ENCODE assay signal across 14 cellular contexts in genomic region chr17:76998839-76999238, GRCh38.
DNase-seq lines count a peak whose midpoint lies in the region; ATAC-seq and TF ChIP-seq lines count a peak whose summit lies in the region.
"Had no signal": no experiment of that assay in that cellular context is flagged by ENCODE, and none has a peak within 500 bp of the region (broad histone marks: within the 10 kb centered on the region; RNA-seq: fewer than 3 reads in every experiment).

No MANE protein-coding gene starts in this region.

- H2BK120ac ChIP-seq in neuronal stem cell (ENCODE audit: low read depth, low read length) = no peak overlapping the region

- H3K4me3 Mint-ChIP-seq in activated CD4-positive, alpha-beta T cell treated with anti-CD3 and anti-CD28 coated beads for 36 hours = peak overlapping the region; percentile 34
- H3K4me3 Mint-ChIP-seq in activated T-helper 17 cell treated with anti-CD3 and anti-CD28 coated beads, Interleukin-2, amount 50 U/mL, for 72 hours = peak overlapping the region; percentile 77
- H3K4me3 Mint-ChIP-seq: type B pancreatic cell had no signal

- H3K4me3 ChIP-seq in MM.1S (ENCODE audit: low read length) (peak overlapping the region; percentile 39), neuronal stem cell (ENCODE audit: low read length in 2 of 2) (no peak overlapping the region)
- H3K4me3 ChIP-seq: body of pancreas, dorsolateral prefrontal cortex, left lung had no signal

- H2BK12ac ChIP-seq in neuronal stem cell (ENCODE audit: low read length) = peak overlapping the region; percentile 23

- peak overlapping the region; percentile 88 for H3K18ac ChIP-seq in neuronal stem cell (ENCODE audit: low read length)

- DNase-seq in activated CD4-positive, alpha-beta T cell treated with anti-CD3 and anti-CD28 coated beads for 36 hours = peak; percentile 8
- DNase-seq in activated CD4-positive, alpha-beta T cell treated with anti-CD3 and anti-CD28 coated beads, Interleukin-2, amount 50 U/mL, for 48 hours = no peak
- peak; percentile 28 for DNase-seq in MM.1S
- DNase-seq in neuronal stem cell (ENCODE audit: low spot score) = no peak
- DNase-seq in hypothalamus (lab: John Stamatoyannopoulos, UW) = no peak
- no peak for DNase-seq in COLO668 (lab: John Stamatoyannopoulos, UW; ENCODE audit: unreplicated experiment)
- DNase-seq in Kasumi-1 (lab: John Stamatoyannopoulos, UW) = no peak
- DNase-seq: 8988T, dorsolateral prefrontal cortex, left lung had no signal

- H3K4me1 ChIP-seq in MM.1S (ENCODE audit: low read length) (peaks cover 20% of the 10 kb centered on the region), neuronal stem cell (ENCODE audit: control insufficient read depth in 2 of 2, insufficient read depth in 1 of 2, low read depth in 1 of 2, low read length in 2 of 2) (peaks cover 43 to 46% of the 10 kb centered on the region in 2 donors)
- H3K4me1 ChIP-seq: body of pancreas, left lung had no signal

- H4K8ac ChIP-seq in neuronal stem cell (ENCODE audit: low read depth, low read length) = no peak overlapping the region

- no peak overlapping the region for H3K23ac ChIP-seq in neuronal stem cell (ENCODE audit: low read depth, low read length, poor library complexity)

- no peaks in the 10 kb centered on the region for H4K20me1 ChIP-seq in MM.1S (ENCODE audit: insufficient read depth, low read length)

- H3K36me3 ChIP-seq in MM.1S (replicated peaks; ENCODE audit: insufficient read depth, low read length) (no peaks in the 10 kb centered on the region), neuronal stem cell (replicated peaks in 1 of 2; ENCODE audit: control insufficient read depth in 2 of 2, insufficient read depth in 2 of 2, low read length in 2 of 2) (no peaks in the 10 kb centered on the region)
- H3K36me3 ChIP-seq: left lung had no signal

- H3K4ac ChIP-seq in neuronal stem cell (ENCODE audit: low read length) = no peak overlapping the region

- no peak overlapping the region for H3K14ac ChIP-seq in neuronal stem cell (ENCODE audit: low read length)

- H3K79me1 ChIP-seq in neuronal stem cell (ENCODE audit: low read depth, low read length) = no peaks in the 10 kb centered on the region

- peaks cover 48% of the 10 kb centered on the region for H3K4me1 Mint-ChIP-seq in activated CD4-positive, alpha-beta T cell treated with anti-CD3 and anti-CD28 coated beads for 36 hours
- peaks cover 24% of the 10 kb centered on the region for H3K4me1 Mint-ChIP-seq in activated T-helper 17 cell treated with anti-CD3 and anti-CD28 coated beads, Interleukin-2, amount 50 U/mL, for 72 hours

- H3K4me2 ChIP-seq in MM.1S (ENCODE audit: low read depth, low read length) (peak overlapping the region; percentile 67), neuronal stem cell (ENCODE audit: insufficient read depth, low read length, poor library complexity, severe bottlenecking) (no peak overlapping the region)

- H3K27ac ChIP-seq in MM.1S (ENCODE audit: low read length) (peak overlapping the region; percentile 79), neuronal stem cell (replicated peaks; ENCODE audit: low read length) (no peak overlapping the region)
- H3K27ac ChIP-seq: body of pancreas, dorsolateral prefrontal cortex, left lung, VCaP had no signal

- no CpG with 5 or more reads among the region's 8 CpGs for WGBS in neuronal stem cell (ENCODE audit: extremely low coverage in 2 of 2, insufficient read length in 2 of 2, insufficient replicate concordance in 1 of 2), 2 donors

- ATAC-seq in activated CD4-positive, alpha-beta T cell treated with anti-CD3 and anti-CD28 coated beads for 36 hours = no peak
- no peak for ATAC-seq in activated T-helper 17 cell treated with anti-CD3 and anti-CD28 coated beads, Interleukin-2, amount 50 U/mL, for 72 hours (replicated peaks)
- ATAC-seq: body of pancreas, left lung had no signal

- intact Hi-C loops in activated CD4-positive, alpha-beta T cell treated with anti-CD3 and anti-CD28 coated beads for 36 hours (cut with DNase I, micrococcal nuclease) = loop anchor here in 1 of 2 experiments (1.0 kb wide), 1 partner anchor 141 kb away; the partner anchor contains the start of gene SEC14L1

- peaks cover 12% of the 10 kb centered on the region; the same call in 1 of the 2 replicates for H3F3A ChIP-seq in MM.1S (ENCODE audit: insufficient read depth, low read length)

- H2AFZ ChIP-seq in MM.1S (ENCODE audit: low read length) (peak overlapping the region; percentile 87), neuronal stem cell (ENCODE audit: low read length) (no peak overlapping the region)

- H3K9me3 Mint-ChIP-seq in activated CD4-positive, alpha-beta T cell treated with anti-CD3 and anti-CD28 coated beads for 36 hours (ENCODE audit: low read depth) = no peaks in the 10 kb centered on the region
- H3K9me3 Mint-ChIP-seq in activated T-helper 17 cell treated with anti-CD3 and anti-CD28 coated beads, Interleukin-2, amount 50 U/mL, for 72 hours = no peaks in the 10 kb centered on the region
- H3K9me3 Mint-ChIP-seq: type B pancreatic cell had no signal

- H2AK5ac ChIP-seq in neuronal stem cell (ENCODE audit: low read depth, low read length) = peak overlapping the region; percentile 88

- no peak overlapping the region for H2BK15ac ChIP-seq in neuronal stem cell (ENCODE audit: low read length)

- no peaks in the 10 kb centered on the region for H3K79me2 ChIP-seq in MM.1S (ENCODE audit: low read length)

- peak overlapping the region; percentile 7 for H2BK5ac ChIP-seq in neuronal stem cell (ENCODE audit: low read length)

- no peaks in the 10 kb centered on the region for H3K27me3 Mint-ChIP-seq in activated CD4-positive, alpha-beta T cell treated with anti-CD3 and anti-CD28 coated beads for 36 hours
- H3K27me3 Mint-ChIP-seq in activated T-helper 17 cell treated with anti-CD3 and anti-CD28 coated beads, Interleukin-2, amount 50 U/mL, for 72 hours = no peaks in the 10 kb centered on the region

- no peaks in the 10 kb centered on the region for H3K9me3 ChIP-seq in MM.1S (replicated peaks; ENCODE audit: insufficient read depth, low read length)
- H3K9me3 ChIP-seq in neuronal stem cell (replicated peaks in 1 of 2; ENCODE audit: control insufficient read depth in 2 of 2, insufficient read depth in 1 of 2, low read depth in 1 of 2, low read length in 2 of 2) = no peaks in the 10 kb centered on the region
- H3K9me3 ChIP-seq: body of pancreas, left lung had no signal

- H3K27me3 ChIP-seq in MM.1S (replicated peaks; ENCODE audit: insufficient read depth, low read length) (no peaks in the 10 kb centered on the region), neuronal stem cell (ENCODE audit: control insufficient read depth in 3 of 3, insufficient read depth in 3 of 3, low read depth in 1 of 3, low read length in 3 of 3) (no peaks in the 10 kb centered on the region)
- H3K27me3 ChIP-seq: body of pancreas had no signal

- H4K91ac ChIP-seq in neuronal stem cell (ENCODE audit: low read depth, low read length, poor library complexity) = no peak overlapping the region

- POLR2A ChIA-PET in activated CD4-positive, alpha-beta T cell treated with anti-CD3 and anti-CD28 coated beads for 36 hours (lab: Charles Lee) = no interaction called here

- CTCF ChIA-PET in activated CD4-positive, alpha-beta T cell treated with anti-CD3 and anti-CD28 coated beads for 36 hours (lab: Charles Lee) = interaction anchor here (1.1 kb wide), 1 partner anchor 10 kb away, joined by 3 read pairs; no protein-coding TSS in a partner anchor

- TF ChIP-seq CTCF in MM.1S (IDR thresholded peaks at IDR 0.05; ENCODE audit: low read length) = no peak

- peak overlapping the region; percentile 91 for H3K27ac Mint-ChIP-seq in activated CD4-positive, alpha-beta T cell treated with anti-CD3 and anti-CD28 coated beads for 36 hours
- H3K27ac Mint-ChIP-seq in activated T-helper 17 cell treated with anti-CD3 and anti-CD28 coated beads, Interleukin-2, amount 50 U/mL, for 72 hours = peak overlapping the region; percentile 93
- H3K27ac Mint-ChIP-seq: type B pancreatic cell had no signal

- no peaks in the 10 kb centered on the region for H3K36me3 Mint-ChIP-seq in activated CD4-positive, alpha-beta T cell treated with anti-CD3 and anti-CD28 coated beads for 36 hours (ENCODE audit: low read depth)
- H3K36me3 Mint-ChIP-seq in activated T-helper 17 cell treated with anti-CD3 and anti-CD28 coated beads, Interleukin-2, amount 50 U/mL, for 72 hours (ENCODE audit: low read depth) = no peaks in the 10 kb centered on the region
- H3K36me3 Mint-ChIP-seq: type B pancreatic cell had no signal

- peak overlapping the region; percentile 47 for H3K9ac ChIP-seq in MM.1S (ENCODE audit: low read length)
- H3K9ac ChIP-seq in neuronal stem cell (ENCODE audit: low read depth, low read length, poor library complexity) = no peak overlapping the region

- H3K9me2 ChIP-seq in MM.1S (replicated peaks; ENCODE audit: insufficient read depth, low read length) = no peaks in the 10 kb centered on the region

Comparison
In these comparisons a context has a peak if more than half of its experiments do, and no peak if none do; other contexts are left out.
1. DNase-seq: peak in activated CD4-positive, alpha-beta T cell treated with anti-CD3 and anti-CD28 coated beads for 36 hours (single experiment) and MM.1S (single experiment); none in activated CD4-positive, alpha-beta T cell treated with anti-CD3 and anti-CD28 coated beads, Interleukin-2, amount 50 U/mL, for 48 hours (0 of 2), neuronal stem cell (single experiment), hypothalamus (0 of 51), COLO668 (single experiment) and Kasumi-1 (0 of 2).